In the genomic region with DNA sequence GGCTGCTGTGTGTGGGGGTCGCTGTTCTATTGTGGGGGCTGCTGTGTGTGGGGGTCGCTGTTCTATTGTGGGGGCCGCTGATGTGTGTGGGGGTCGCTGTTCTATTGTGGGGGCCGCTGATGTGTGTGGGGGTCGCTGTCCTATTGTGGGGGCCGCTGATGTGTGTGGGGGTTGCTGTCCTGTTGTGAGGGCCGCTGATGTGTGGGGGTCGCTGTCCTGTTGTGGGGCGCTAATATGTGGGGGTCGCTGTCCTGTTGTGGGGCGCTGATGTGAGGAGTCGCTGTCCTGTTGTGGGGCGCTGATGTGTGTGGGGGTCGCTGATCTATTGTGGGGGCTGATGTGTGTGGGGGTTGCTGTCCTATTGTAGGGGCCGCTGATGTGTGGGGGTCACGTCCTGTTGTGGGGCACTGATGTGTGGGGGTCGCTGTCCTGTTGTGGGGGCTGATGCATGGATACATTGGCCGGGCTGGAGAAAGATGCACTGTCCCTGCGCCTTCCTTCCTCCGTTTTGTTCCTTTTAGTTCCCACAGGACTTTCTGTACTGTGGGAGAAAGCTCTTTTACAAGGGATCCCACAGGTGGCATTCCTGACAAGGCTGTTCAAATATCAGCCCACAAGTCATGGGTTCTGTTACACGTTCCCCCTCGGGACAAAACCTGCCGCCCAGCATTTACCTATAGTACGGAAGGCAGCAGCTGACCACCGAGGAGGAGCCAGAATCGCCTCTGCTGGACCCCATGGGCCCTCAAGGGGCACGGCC, we compare ENCODE assay signal across 20 cellular contexts. TPM values are rescaled to one million over a fixed set of nuclear protein-coding genes. Genes with fewer than 3 reads are reported as not detected.
A peak's percentile ranks its signal among the peaks of the same experiment; 100 is the strongest.
DNase-seq lines count a peak whose midpoint lies in the region; TF ChIP-seq lines count a peak whose summit lies in the region.
"Had no signal": no experiment of that assay in that cellular context is flagged by ENCODE, and none has a peak within 500 bp of the region (broad histone marks: within the 10 kb centered on the region; RNA-seq: fewer than 3 reads in every experiment).

No MANE protein-coding gene starts in this region.

- H4K91ac ChIP-seq in mesenchymal stem cell (ENCODE audit: low read length): no peak overlapping the region

- H2AK5ac ChIP-seq in mesenchymal stem cell (ENCODE audit: low read length, severe bottlenecking): no peak overlapping the region

- no peaks in the 10 kb centered on the region for H3K27me3 ChIP-seq in mesenchymal stem cell (ENCODE audit: control insufficient read depth in 1 of 2, insufficient read depth in 1 of 2, low read length in 2 of 2)
- H3K27me3 ChIP-seq: BLaER1, SJSA1 had no signal

- no peak overlapping the region for H3K4me2 ChIP-seq in mesenchymal stem cell (ENCODE audit: low read length, poor library complexity, severe bottlenecking)
- H3K4me2 ChIP-seq: BLaER1 had no signal

- no peaks in the 10 kb centered on the region for H3K9me3 ChIP-seq in mesenchymal stem cell (ENCODE audit: control insufficient read depth, low read length)
- H3K9me3 ChIP-seq: BLaER1, SJSA1 had no signal

- peak overlapping the region; percentile 31 for H3K27ac ChIP-seq in RWPE1
- no peak overlapping the region for H3K27ac ChIP-seq in mesenchymal stem cell (ENCODE audit: low read length, poor library complexity, severe bottlenecking)
- no peak overlapping the region for H3K27ac ChIP-seq in substantia nigra (ENCODE audit: low read depth, low read length, poor library complexity, severe bottlenecking)
- H3K27ac ChIP-seq: BLaER1, GM23248, HL-60, SJSA1 had no signal

- H2AFZ ChIP-seq in mesenchymal stem cell (ENCODE audit: low read depth, low read length): no peak overlapping the region
- H2AFZ ChIP-seq: GM23248 had no signal

- no peak overlapping the region for H2BK5ac ChIP-seq in mesenchymal stem cell (ENCODE audit: low read depth, low read length, poor library complexity, severe bottlenecking)

- 94% methylated on average over 28 of the region's 28 CpGs for WGBS in mesenchymal stem cell

- no peak overlapping the region for H3K9ac ChIP-seq in mesenchymal stem cell (ENCODE audit: low read length)
- H3K9ac ChIP-seq: BLaER1, GM23248 had no signal

- no peak for TF ChIP-seq CTCF in RWPE1 (conservative IDR thresholded peaks at IDR 0.05; ENCODE audit: low read depth)

- H3K18ac ChIP-seq in mesenchymal stem cell (ENCODE audit: low read depth in 1 of 2, low read length in 2 of 2): no peak overlapping the region

- H3K23ac ChIP-seq in mesenchymal stem cell (ENCODE audit: low read length in 2 of 2): no peak overlapping the region

- H2BK12ac ChIP-seq in mesenchymal stem cell (ENCODE audit: low read length in 2 of 2): no peak overlapping the region

- intact Hi-C loops in posterior vena cava (cut with DNase I): no loop called here

- H3K79me1 ChIP-seq in mesenchymal stem cell (replicated peaks; ENCODE audit: low read length, poor library complexity, severe bottlenecking): no peaks in the 10 kb centered on the region

- H3K4me3 ChIP-seq in mesenchymal stem cell (ENCODE audit: insufficient read depth in 1 of 2, low read depth in 1 of 2, low read length in 2 of 2): no peak overlapping the region
- H3K4me3 ChIP-seq: BLaER1, GM23248, SJSA1 had no signal

- H3K4ac ChIP-seq in mesenchymal stem cell (ENCODE audit: low read depth in 1 of 2, low read length in 2 of 2): no peak overlapping the region

- CTCF ChIA-PET in RWPE1 (lab: Yijun Ruan, JAX): interaction anchor here (0.7 kb wide), 1 partner anchor 25 kb away, joined by 3 read pairs; no protein-coding TSS in a partner anchor

- peak overlapping the region; percentile 30 for H2BK15ac ChIP-seq in mesenchymal stem cell (ENCODE audit: low read depth, poor library complexity, severe bottlenecking)

- DNase-seq in ELF-1 (ENCODE audit: low read depth, low spot score) (peak; percentile 6), RWPE1 (ENCODE audit: low spot score) (no peak), mesenchymal stem cell (no peak), posterior vena cava (ENCODE audit: low spot score) (peak; percentile 51), SHP77 (lab: John Stamatoyannopoulos, UW) (no peak), kidney tubule cell (ENCODE audit: low spot score) (no peak), substantia nigra (lab: John Stamatoyannopoulos, UW) (no peak)
- DNase-seq: CD4-positive, CD25-positive, alpha-beta regulatory T cell; GM23248; HCEC 1CT; Kasumi-1; NCI-H1092 treated with DMSO at 0.1 percent for 48 hours; NCI-H146; NCI-H1930; NCI-H446; NCI-H524 treated with DMSO at 0.1 percent for 48 hours; NCI-H774 had no signal

- no peak overlapping the region for H4K8ac ChIP-seq in mesenchymal stem cell (ENCODE audit: low read length)

- H2BK120ac ChIP-seq in mesenchymal stem cell (ENCODE audit: low read depth, low read length): no peak overlapping the region

- no peak overlapping the region for H3K14ac ChIP-seq in mesenchymal stem cell (ENCODE audit: low read length in 2 of 2)

- POLR2A ChIA-PET in RWPE1 (lab: Yijun Ruan, JAX; ENCODE audit: low non-redundant PET): no interaction called here

- H3K4me1 ChIP-seq in mesenchymal stem cell (ENCODE audit: control insufficient read depth, insufficient read depth, low read depth, low read length): peaks cover 10% of the 10 kb centered on the region
- H3K4me1 ChIP-seq: BLaER1, SJSA1 had no signal

- H3K36me3 ChIP-seq in mesenchymal stem cell (ENCODE audit: control insufficient read depth in 1 of 2, insufficient read depth in 2 of 2, low read depth in 1 of 2, low read length in 2 of 2): peaks cover 34 to 37% of the 10 kb centered on the region in 2 experiments

RNA-seq across cellular contexts. Expression of gene SETD4, which starts 27.5 kb away (rescaled TPM):
- 10.5 TPM for polyA plus RNA-seq in mesenchymal stem cell (2013, experiment 1 of 2)
- polyA plus RNA-seq in mesenchymal stem cell (2013, experiment 2 of 2): 10.3 TPM
- total RNA-seq in posterior vena cava: 10 to 100 TPM; 11.9 to 12.9 TPM

RNA-seq across cellular contexts. Expression of gene CBR1, which starts 37.0 kb away (rescaled TPM):
- polyA plus RNA-seq in mesenchymal stem cell (2013, experiment 1 of 2): 12.2 TPM
- 12.8 TPM for polyA plus RNA-seq in mesenchymal stem cell (2013, experiment 2 of 2)
- total RNA-seq in posterior vena cava: 10 to 100 TPM; 39.1 to 44.4 TPM

Comparison
In these comparisons a context has a peak if more than half of its experiments do, and no peak if none do; other contexts are left out.
1. DNase-seq: peak in ELF-1 (single experiment) and posterior vena cava (single experiment); none in RWPE1 (single experiment), mesenchymal stem cell (single experiment), SHP77 (0 of 2), kidney tubule cell (single experiment) and substantia nigra (0 of 49).